Comparison of ENCODE assay signal across 32 cellular contexts in genomic region chr6:107637914-107638313, GRCh38.
"Had no signal": no experiment of that assay in that cellular context is flagged by ENCODE, and none has a peak within 500 bp of the region (broad histone marks: within the 10 kb centered on the region; RNA-seq: fewer than 3 reads in every experiment).

No MANE protein-coding gene starts in this region.

- H3K27me3 Mint-ChIP-seq: brain had no signal

- H3K36me3 ChIP-seq: ascending aorta, breast epithelium, colonic mucosa, esophagus squamous epithelium, WERI-Rb-1 had no signal

- H3K9me3 Mint-ChIP-seq: activated CD4-positive, alpha-beta memory T cell treated with anti-CD3 and anti-CD28 coated beads for 36 hours; activated CD4-positive, alpha-beta T cell treated with anti-CD3 and anti-CD28 coated beads, Interleukin-2, amount 10 ng/mL, durations not matched to agents 24 days and 14 days; activated naive CD4-positive, alpha-beta T cell treated with anti-CD3 and anti-CD28 coated beads, Interleukin-2, amount 10 ng/mL, durations not matched to agents 7 days and 5 days; activated naive CD4-positive, alpha-beta T cell treated with anti-CD3 and anti-CD28 coated beads, Interleukin-2, amount 50 U/mL, for 72 hours; activated naive CD8-positive, alpha-beta T cell treated with anti-CD3 and anti-CD28 coated beads, Interleukin-2, amount 10 ng/mL, durations not matched to agents 7 days and 5 days; T-helper 2 cell treated with Interferon-gamma antibody and Interleukin-4, amounts not matched to agents 5 μg/mL and 100 μg/mL, for 36 hours had no signal

- DNase-seq: activated CD4-positive, alpha-beta memory T cell treated with anti-CD3 and anti-CD28 coated beads for 36 hours; activated CD4-positive, alpha-beta T cell treated with anti-CD3 and anti-CD28 coated beads for 36 hours; activated CD4-positive, alpha-beta T cell treated with anti-CD3 and anti-CD28 coated beads, Interleukin-2, amount 10 ng/mL, durations not matched to agents 24 days and 14 days; activated CD4-positive, CD25-positive, alpha-beta regulatory T cell; activated CD4-positive, CD25-positive, alpha-beta regulatory T cell treated with anti-CD3 and anti-CD28 coated beads, Interleukin-2, amount 50 U/mL, for 72 hours; activated CD8-positive, alpha-beta memory T cell treated with anti-CD3 and anti-CD28 coated beads, Interleukin-2, amount 10 ng/mL, durations not matched to agents 7 days and 5 days; activated CD8-positive, alpha-beta memory T cell treated with anti-CD3 and anti-CD28 coated beads, Interleukin-2, amount 50 U/mL, for 4 hours; activated CD8-positive, alpha-beta T cell treated with anti-CD3 and anti-CD28 coated beads, Interleukin-2, amount 10 ng/mL, durations not matched to agents 7 days and 5 days; activated gamma-delta T cell; activated naive CD4-positive, alpha-beta T cell; activated naive CD4-positive, alpha-beta T cell treated with anti-CD3 and anti-CD28 coated beads, Interleukin-2, amount 10 ng/mL, durations not matched to agents 7 days and 5 days; activated naive CD8-positive, alpha-beta T cell treated with anti-CD3 and anti-CD28 coated beads, Interleukin-2, amount 10 ng/mL, durations not matched to agents 7 days and 5 days; activated T-cell treated with anti-CD3 and anti-CD28 coated beads, Interleukin-2, amount 50 U/mL, for 1 hour; activated T-cell treated with anti-CD3 and anti-CD28 coated beads, Interleukin-2, amount 50 U/mL, for 48 hours; central memory CD4-positive, alpha-beta T cell; cerebellar nuclear complex; colonic mucosa; effector CD8-positive, alpha-beta T cell; esophagus squamous epithelium; foreskin melanocyte; head of caudate nucleus; T-helper 17 cell; T1000; WERI-Rb-1 had no signal

- H3K27ac Mint-ChIP-seq: activated CD4-positive, alpha-beta memory T cell treated with anti-CD3 and anti-CD28 coated beads for 36 hours; activated CD4-positive, alpha-beta T cell treated with anti-CD3 and anti-CD28 coated beads for 36 hours; activated CD4-positive, alpha-beta T cell treated with anti-CD3 and anti-CD28 coated beads, Interleukin-2, amount 10 ng/mL, durations not matched to agents 24 days and 14 days; activated CD8-positive, alpha-beta memory T cell treated with anti-CD3 and anti-CD28 coated beads, Interleukin-2, amount 10 ng/mL, durations not matched to agents 7 days and 5 days; activated CD8-positive, alpha-beta T cell treated with anti-CD3 and anti-CD28 coated beads, Interleukin-2, amount 10 ng/mL, durations not matched to agents 7 days and 5 days; activated naive CD4-positive, alpha-beta T cell treated with anti-CD3 and anti-CD28 coated beads, Interleukin-2, amount 10 ng/mL, durations not matched to agents 7 days and 5 days; activated naive CD4-positive, alpha-beta T cell treated with anti-CD3 and anti-CD28 coated beads, Interleukin-2, amount 50 U/mL, for 72 hours; activated naive CD8-positive, alpha-beta T cell treated with anti-CD3 and anti-CD28 coated beads, Interleukin-2, amount 10 ng/mL, durations not matched to agents 7 days and 5 days; brain; T-helper 17 cell; T-helper 2 cell treated with Interferon-gamma antibody and Interleukin-4, amounts not matched to agents 5 μg/mL and 100 μg/mL, for 36 hours had no signal

- H3K4me3 ChIP-seq: ascending aorta, breast epithelium, cardiac muscle cell, colonic mucosa, esophagus squamous epithelium, gastroesophageal sphincter had no signal

- H3K27me3 ChIP-seq: ascending aorta had no signal

- H3K9me3 ChIP-seq: ascending aorta, breast epithelium, colonic mucosa, esophagus squamous epithelium, gastroesophageal sphincter had no signal

- H3K27ac ChIP-seq: ascending aorta, breast epithelium, cardiac muscle cell, colonic mucosa, epithelial cell of prostate, esophagus squamous epithelium, gastroesophageal sphincter, WERI-Rb-1 had no signal

- H3K36me3 Mint-ChIP-seq: activated CD4-positive, alpha-beta memory T cell treated with anti-CD3 and anti-CD28 coated beads for 36 hours; activated naive CD4-positive, alpha-beta T cell treated with anti-CD3 and anti-CD28 coated beads, Interleukin-2, amount 10 ng/mL, durations not matched to agents 7 days and 5 days had no signal

- H3K4me1 ChIP-seq: breast epithelium, colonic mucosa had no signal

- ATAC-seq: activated CD4-positive, alpha-beta T cell treated with anti-CD3 and anti-CD28 coated beads for 36 hours; activated CD8-positive, alpha-beta memory T cell treated with anti-CD3 and anti-CD28 coated beads, Interleukin-2, amount 10 ng/mL, durations not matched to agents 7 days and 5 days; activated CD8-positive, alpha-beta T cell treated with anti-CD3 and anti-CD28 coated beads, Interleukin-2, amount 10 ng/mL, durations not matched to agents 7 days and 5 days; activated naive CD4-positive, alpha-beta T cell treated with anti-CD3 and anti-CD28 coated beads, Interleukin-2, amount 50 U/mL, for 72 hours; gastroesophageal sphincter; T-helper 17 cell had no signal

- H3K4me3 Mint-ChIP-seq: activated CD4-positive, alpha-beta memory T cell treated with anti-CD3 and anti-CD28 coated beads for 36 hours; activated CD4-positive, alpha-beta T cell treated with anti-CD3 and anti-CD28 coated beads for 36 hours; activated CD4-positive, alpha-beta T cell treated with anti-CD3 and anti-CD28 coated beads, Interleukin-2, amount 10 ng/mL, durations not matched to agents 24 days and 14 days; activated CD8-positive, alpha-beta memory T cell treated with anti-CD3 and anti-CD28 coated beads, Interleukin-2, amount 10 ng/mL, durations not matched to agents 7 days and 5 days; activated CD8-positive, alpha-beta T cell treated with anti-CD3 and anti-CD28 coated beads, Interleukin-2, amount 10 ng/mL, durations not matched to agents 7 days and 5 days; activated naive CD4-positive, alpha-beta T cell treated with anti-CD3 and anti-CD28 coated beads, Interleukin-2, amount 10 ng/mL, durations not matched to agents 7 days and 5 days; activated naive CD8-positive, alpha-beta T cell treated with anti-CD3 and anti-CD28 coated beads, Interleukin-2, amount 10 ng/mL, durations not matched to agents 7 days and 5 days; brain; T-helper 17 cell; T-helper 2 cell treated with Interferon-gamma antibody and Interleukin-4, amounts not matched to agents 5 μg/mL and 100 μg/mL, for 36 hours had no signal

- H3K4me1 Mint-ChIP-seq: T-helper 17 cell had no signal
